ENCODE assay signal across 8 cellular contexts in genomic region chr1:156751724-156752481, GRCh38. TPM values are rescaled to one million over a fixed set of nuclear protein-coding genes. Genes with fewer than 3 reads are reported as not detected.
DNase-seq lines count a peak whose midpoint lies in the region; ATAC-seq and TF ChIP-seq lines count a peak whose summit lies in the region.

No MANE protein-coding gene starts in this region.

- H3K4me2 ChIP-seq in smooth muscle cell = peak overlapping the region; percentile 97

- H3K9me3 ChIP-seq in smooth muscle cell (replicated peaks; ENCODE audit: low read depth) = no peaks in the 10 kb centered on the region

- H4K20me1 ChIP-seq in smooth muscle cell (ENCODE audit: low read depth) = no peaks in the 10 kb centered on the region

- H3K4me1 ChIP-seq in ACC112 (ENCODE audit: control insufficient read depth, insufficient read depth, low read length, unreplicated experiment) (peaks cover 36% of the 10 kb centered on the region), smooth muscle cell (ENCODE audit: low read depth) (peaks cover 41% of the 10 kb centered on the region)

- H3K9me3 Mint-ChIP-seq in activated B cell treated with CpG ODN at 0.5 μM for 24 hours = no peaks in the 10 kb centered on the region
- H3K9me3 Mint-ChIP-seq in immature natural killer cell = no peaks in the 10 kb centered on the region

- POLR2A ChIA-PET in activated B cell treated with CpG ODN at 0.5 μM for 24 hours (lab: Charles Lee) = interaction anchor here (0.5 to 4.1 kb wide), 22 partner anchors 9 to 1287 kb away, joined by 3 to 91 read pairs (median 7); partner anchors contain the start of genes CRABP2, ISG20L2, MEF2D and METTL25B

- WGBS in smooth muscle cell (ENCODE audit: low lambda C conversion rate) = 1% methylated on average over 30 of the region's 70 CpGs

- H3K27me3 ChIP-seq in ACC112 (ENCODE audit: insufficient read depth, low read length) (no peaks in the 10 kb centered on the region), smooth muscle cell (ENCODE audit: low read depth) (no peaks in the 10 kb centered on the region)

- H2AFZ ChIP-seq in ACC112 (ENCODE audit: low read length, unreplicated experiment) (peak overlapping the region; percentile 84), smooth muscle cell (ENCODE audit: low read depth) (peak overlapping the region; percentile 80)

- H3K27me3 Mint-ChIP-seq in activated B cell treated with CpG ODN at 0.5 μM for 24 hours (no peaks in the 10 kb centered on the region), immature natural killer cell (ENCODE audit: low read depth in 3 of 3) (peaks cover 1 to 10% (median 6%) of the 10 kb centered on the region in 3 donors)

- peaks cover 6% of the 10 kb centered on the region for H3F3A ChIP-seq in smooth muscle cell (ENCODE audit: low read depth)

- H3K4me3 ChIP-seq in ACC112 (ENCODE audit: low read depth, low read length) (peak overlapping the region; percentile 99), cardiac fibroblast (replicated peaks in 1 of 2; ENCODE audit: low read depth in 2 of 2, low read length in 2 of 2) (peak overlapping the region; percentile 94), smooth muscle cell (peak overlapping the region; percentile 75)

- H3K36me3 Mint-ChIP-seq in activated B cell treated with CpG ODN at 0.5 μM for 24 hours (ENCODE audit: low read depth) (peaks cover 4% of the 10 kb centered on the region), immature natural killer cell (no peaks in the 10 kb centered on the region)

- peaks cover 62% of the 10 kb centered on the region for H3K4me1 Mint-ChIP-seq in activated B cell treated with CpG ODN at 0.5 μM for 24 hours
- H3K4me1 Mint-ChIP-seq in immature natural killer cell = peaks cover 52 to 53% of the 10 kb centered on the region in 2 donors

- intact Hi-C loops in activated B cell treated with CpG ODN at 0.5 μM for 24 hours (cut with micrococcal nuclease) = loop anchor here (1.0 to 5.0 kb wide), 5 partner anchors 11 to 295 kb away; partner anchors contain the start of genes ISG20L2, METTL25B, MRPL24 and PRCC

- ATAC-seq in GM18870 (IDR thresholded peaks at IDR 0.05; ENCODE audit: unreplicated experiment) = peak; percentile 42
- peak; percentile 75 for ATAC-seq in HG03175 (IDR thresholded peaks at IDR 0.05; ENCODE audit: unreplicated experiment)
- ATAC-seq in activated B cell treated with CpG ODN at 0.5 μM for 24 hours (ENCODE audit: low read depth) = peak; percentile 85

- H3K36me3 ChIP-seq in ACC112 (ENCODE audit: insufficient read depth, low read length) (no peaks in the 10 kb centered on the region), smooth muscle cell (ENCODE audit: low read depth) (no peaks in the 10 kb centered on the region)

- H3K27ac Mint-ChIP-seq in activated B cell treated with CpG ODN at 0.5 μM for 24 hours (peak overlapping the region; percentile 92), immature natural killer cell (peak overlapping the region; percentile 85 to 95 (median 92))

- CTCF ChIA-PET in activated B cell treated with CpG ODN at 0.5 μM for 24 hours (lab: Charles Lee) = interaction anchor here (1.3 to 2.3 kb wide), 5 partner anchors 11 to 62 kb away, joined by 3 to 16 read pairs (median 7); partner anchors contain the start of genes ISG20L2, METTL25B and MRPL24

- peak overlapping the region; percentile 81 for H3K9ac ChIP-seq in smooth muscle cell (ENCODE audit: low read depth)

- H3K79me2 ChIP-seq in ACC112 (ENCODE audit: control insufficient read depth, insufficient read depth, low read length, unreplicated experiment) (peaks cover 58% of the 10 kb centered on the region), smooth muscle cell (ENCODE audit: low read depth) (peaks cover 47% of the 10 kb centered on the region)

- H3K27ac ChIP-seq in ACC112 (ENCODE audit: low read depth, low read length) (peak overlapping the region; percentile 100), smooth muscle cell (ENCODE audit: low read depth) (peak overlapping the region; percentile 69)

- DNase-seq in NCI-H2227 treated with DMSO at 0.1 percent for 48 hours (lab: John Stamatoyannopoulos, UW) (peak; percentile 90), activated B cell treated with CpG ODN at 0.5 μM for 24 hours (peak; percentile 89), cardiac fibroblast (ENCODE audit: low read depth in 2 of 2) (peak; percentile 95 to 98), immature natural killer cell (peak; percentile 91 to 93 (median 91)), smooth muscle cell (lab: John Stamatoyannopoulos, UW; ENCODE audit: unreplicated experiment) (peak; percentile 88)

- H3K4me3 Mint-ChIP-seq in activated B cell treated with CpG ODN at 0.5 μM for 24 hours (peak overlapping the region; percentile 93), immature natural killer cell (peak overlapping the region; percentile 92 to 94 (median 93))

- TF ChIP-seq CTCF in activated B cell treated with CpG ODN at 0.5 μM for 24 hours (IDR thresholded peaks at IDR 0.05) (no peak), cardiac fibroblast (IDR thresholded peaks at IDR 0.05; ENCODE audit: low read depth, low read length) (no peak), smooth muscle cell (IDR thresholded peaks at IDR 0.05; ENCODE audit: borderline replicate concordance, insufficient read depth, poor library complexity, severe bottlenecking) (no peak)

RNA-seq across cellular contexts. Expression of gene HDGF, which starts 0.4 kb away (rescaled TPM):
- total RNA-seq in activated B cell treated with CpG ODN at 0.5 μM for 24 hours (107 and 113 TPM in 2 replicates), smooth muscle cell (88.4 and 97.2 TPM in 2 replicates)
- polyA plus RNA-seq in immature natural killer cell (10 to 100 TPM; 27.5 to 35.4 (median 32.4) TPM), smooth muscle cell (109 and 134 TPM in 2 replicates)

RNA-seq across cellular contexts. Expression of gene MRPL24, which starts 11.0 kb away (rescaled TPM):
- 65.8 and 83.7 TPM in 2 replicates for total RNA-seq in activated B cell treated with CpG ODN at 0.5 μM for 24 hours
- polyA plus RNA-seq in immature natural killer cell = 100 to 1,000 TPM in 1 of 3 donors, 10 to 100 TPM in 2; 75.4 to 126 (median 88.2) TPM
- 16.5 and 29.3 TPM in 2 replicates for total RNA-seq in smooth muscle cell
- 68.6 and 79.6 TPM in 2 replicates for polyA plus RNA-seq in smooth muscle cell

RNA-seq across cellular contexts. Expression of gene PRCC, which starts 15.4 kb away (rescaled TPM):
- total RNA-seq in activated B cell treated with CpG ODN at 0.5 μM for 24 hours (80.4 and 81.4 TPM in 2 replicates), smooth muscle cell (31.0 and 37.7 TPM in 2 replicates)
- polyA plus RNA-seq in immature natural killer cell (10 to 100 TPM; 25.9 to 55.6 (median 32.8) TPM), smooth muscle cell (68.1 and 68.7 TPM in 2 replicates)

RNA-seq across cellular contexts. Expression of gene ISG20L2, which starts 23.3 kb away (rescaled TPM):
- total RNA-seq in activated B cell treated with CpG ODN at 0.5 μM for 24 hours = 50.8 and 53.0 TPM in 2 replicates
- 10 to 100 TPM in 2 of 3 donors, 1 to 10 TPM in 1; 9.3 to 34.1 (median 15.8) TPM for polyA plus RNA-seq in immature natural killer cell
- total RNA-seq in smooth muscle cell = 13.8 and 20.3 TPM in 2 replicates
- polyA plus RNA-seq in smooth muscle cell = 17.4 and 19.2 TPM in 2 replicates

RNA-seq across cellular contexts. Expression of gene METTL25B, which starts 23.6 kb away (rescaled TPM):
- total RNA-seq in activated B cell treated with CpG ODN at 0.5 μM for 24 hours (54.5 and 56.7 TPM in 2 replicates), smooth muscle cell (5.4 and 11.0 TPM in 2 replicates)
- polyA plus RNA-seq in immature natural killer cell (1 to 10 TPM; 4.1 to 6.3 (median 4.4) TPM), smooth muscle cell (17.5 and 21.7 TPM in 2 replicates)

Comparison
In these comparisons a context has a peak if more than half of its experiments do, and no peak if none do; other contexts are left out.
1. Peak in every context shown above with its lines: DNase-seq, ATAC-seq, H3K4me3 ChIP-seq and H3K27ac ChIP-seq.